ENCODE assay signal across 24 cellular contexts in genomic region chr3:172294238-172294806, GRCh38.
DNase-seq lines count a peak whose midpoint lies in the region; ATAC-seq, FAIRE-seq and TF ChIP-seq lines count a peak whose summit lies in the region.
"Had no signal": no experiment of that assay in that cellular context is flagged by ENCODE, and none has a peak within 500 bp of the region (broad histone marks: within the 10 kb centered on the region; RNA-seq: fewer than 3 reads in every experiment).

No MANE protein-coding gene starts in this region.

- no peak overlapping the region for H3K4me3 Mint-ChIP-seq in WTC11
- H3K4me3 Mint-ChIP-seq: activated naive CD4-positive, alpha-beta T cell treated with anti-CD3 and anti-CD28 coated beads for 36 hours; activated T-cell treated with anti-CD3 and anti-CD28 coated beads, Interleukin-2, amount 50 U/mL, for 24 hours; CD8-positive, alpha-beta T cell; T-helper 17 cell had no signal

- H4K91ac ChIP-seq in trophoblast cell (ENCODE audit: low read depth, low read length): peak overlapping the region; percentile 11

- no peak for ATAC-seq in WTC11
- no peak for ATAC-seq in GM18502 (IDR thresholded peaks at IDR 0.05; ENCODE audit: poor library complexity, unreplicated experiment)
- ATAC-seq: CD8-positive, alpha-beta T cell; PC-3; T-helper 17 cell had no signal

- no peak overlapping the region for H3K4me3 ChIP-seq in trophoblast cell (ENCODE audit: low read depth, low read length)
- H3K4me3 ChIP-seq: cardiac muscle cell, SJCRH30, thoracic aorta had no signal

- TF ChIP-seq CTCF in WTC11 (IDR thresholded peaks at IDR 0.05) (no peak), D721Med (IDR thresholded peaks at IDR 0.05; ENCODE audit: insufficient read depth, missing control alignments) (no peak)

- H3K18ac ChIP-seq in trophoblast cell (ENCODE audit: low read length): no peak overlapping the region

- H3K9ac ChIP-seq in trophoblast cell (ENCODE audit: low read length): no peak overlapping the region

- H4K12ac ChIP-seq in trophoblast cell (ENCODE audit: low read depth, low read length): no peak overlapping the region

- DNase-seq in GM12891 (ENCODE audit: insufficient read length, low spot score) (no peak), NOMO-1 treated with dmso at 0.1 percent for 144 hours (lab: John Stamatoyannopoulos, UW; ENCODE audit: unreplicated experiment) (peak; percentile 58), WTC11 (ENCODE audit: low spot score) (no peak), trophoblast cell (no peak), D721Med (ENCODE audit: insufficient read length, low spot score) (no peak), AG08395 (ENCODE audit: low spot score) (no peak)
- DNase-seq in activated naive CD4-positive, alpha-beta T cell (lab: John Stamatoyannopoulos, UW): no peak
- DNase-seq: activated CD4-positive, CD25-positive, alpha-beta regulatory T cell treated with anti-CD3 and anti-CD28 coated beads, Interleukin-2, amount 50 U/mL, for 72 hours; activated naive CD4-positive, alpha-beta T cell treated with anti-CD3 and anti-CD28 coated beads for 36 hours; activated T-cell treated with anti-CD3 and anti-CD28 coated beads, Interleukin-2, amount 50 U/mL, for 24 hours; amygdala; CD8-positive, alpha-beta T cell; dermis blood vessel endothelial cell; DMS79; HCEC 1CT; NCI-H1436 treated with DMSO at 0.1 percent for 48 hours; NCI-H526; nucleus accumbens; PC-3; SJCRH30; T-helper 17 cell had no signal

- H3K14ac ChIP-seq in trophoblast cell (ENCODE audit: low read length): no peak overlapping the region

- FAIRE-seq in GM12891 (lab: Jason Lieb, UNC) (no peak), D721Med (lab: Jason Lieb, UNC) (no peak)

- H3K9me3 Mint-ChIP-seq in WTC11: no peaks in the 10 kb centered on the region
- H3K9me3 Mint-ChIP-seq: activated naive CD4-positive, alpha-beta T cell treated with anti-CD3 and anti-CD28 coated beads for 36 hours; activated T-cell treated with anti-CD3 and anti-CD28 coated beads, Interleukin-2, amount 50 U/mL, for 24 hours; CD8-positive, alpha-beta T cell had no signal

- peak overlapping the region; percentile 7 for H3K27ac Mint-ChIP-seq in WTC11
- H3K27ac Mint-ChIP-seq: activated naive CD4-positive, alpha-beta T cell treated with anti-CD3 and anti-CD28 coated beads for 36 hours; activated T-cell treated with anti-CD3 and anti-CD28 coated beads, Interleukin-2, amount 50 U/mL, for 24 hours; CD8-positive, alpha-beta T cell; T-helper 17 cell had no signal

- H3K79me2 ChIP-seq in trophoblast cell (ENCODE audit: control insufficient read depth, insufficient read depth, low read length, poor library complexity): no peaks in the 10 kb centered on the region

- peaks cover 3 to 8% of the 10 kb centered on the region in 2 experiments for H3K4me1 ChIP-seq in trophoblast cell (ENCODE audit: control insufficient read depth in 1 of 2, insufficient read depth in 2 of 2, low read length in 2 of 2)
- H3K4me1 ChIP-seq: SJCRH30 had no signal

- H2AK5ac ChIP-seq in trophoblast cell (ENCODE audit: low read length): no peak overlapping the region

- no peak overlapping the region for H3K4ac ChIP-seq in trophoblast cell (ENCODE audit: low read depth, low read length)

- peaks cover 44% of the 10 kb centered on the region for H3K36me3 Mint-ChIP-seq in WTC11

- H3K36me3 ChIP-seq in trophoblast cell (ENCODE audit: control insufficient read depth in 1 of 2, insufficient read depth in 2 of 2, low read length in 2 of 2): peaks cover 5 to 11% of the 10 kb centered on the region in 2 experiments

- H3K4me1 Mint-ChIP-seq in WTC11: peaks cover 24% of the 10 kb centered on the region

- H3K23ac ChIP-seq in trophoblast cell (ENCODE audit: low read length): no peak overlapping the region

- peaks cover 2% of the 10 kb centered on the region for H3K79me1 ChIP-seq in trophoblast cell (ENCODE audit: low read length)

- H3K9me3 ChIP-seq in trophoblast cell (ENCODE audit: insufficient read depth, low read depth, low read length): no peaks in the 10 kb centered on the region
- H3K9me3 ChIP-seq: SJCRH30, thoracic aorta had no signal

- H2AFZ ChIP-seq in trophoblast cell (ENCODE audit: insufficient read depth, low read length, poor library complexity): no peak overlapping the region

- H2BK12ac ChIP-seq in trophoblast cell (ENCODE audit: low read length): no peak overlapping the region

- CTCF ChIA-PET in WTC11 (lab: Charles Lee): interaction anchor here (0.9 kb wide), 1 partner anchor 38 kb away, joined by 3 read pairs; no protein-coding TSS in a partner anchor

- no CpG with 5 or more reads among the region's 6 CpGs for WGBS in trophoblast cell (ENCODE audit: extremely low coverage, insufficient coverage, insufficient read length)

- H3K4me2 ChIP-seq in trophoblast cell (ENCODE audit: low read length): no peak overlapping the region

- H3K27ac ChIP-seq in trophoblast cell (ENCODE audit: low read depth, low read length): no peak overlapping the region
- H3K27ac ChIP-seq: cardiac muscle cell, SJCRH30, thoracic aorta had no signal

- H3K27me3 Mint-ChIP-seq in WTC11 (ENCODE audit: low read depth): no peaks in the 10 kb centered on the region
- H3K27me3 Mint-ChIP-seq: activated T-cell treated with anti-CD3 and anti-CD28 coated beads, Interleukin-2, amount 50 U/mL, for 24 hours; T-helper 17 cell had no signal

- no peak for TF ChIP-seq POLR2A in GM12891 (IDR thresholded peaks at IDR 0.05; ENCODE audit: low read depth, low read length)

- POLR2A ChIA-PET in WTC11 (lab: Charles Lee): no interaction called here

- no peak overlapping the region for H2BK120ac ChIP-seq in trophoblast cell (ENCODE audit: insufficient read depth, low read length, poor library complexity)

- H2BK5ac ChIP-seq in trophoblast cell (ENCODE audit: low read depth, low read length, poor library complexity): no peak overlapping the region

- H4K8ac ChIP-seq in trophoblast cell (ENCODE audit: low read depth, low read length): no peak overlapping the region

- H3K27me3 ChIP-seq in trophoblast cell (ENCODE audit: insufficient read depth, low read length): no peaks in the 10 kb centered on the region
- H3K27me3 ChIP-seq: cardiac muscle cell, SJCRH30 had no signal

TF ChIP-seq in GM12891, 5 proteins besides CTCF, POLR2A, EP300 and RAD21:
- no peak for TF ChIP-seq TAF1 (IDR thresholded peaks at IDR 0.05; ENCODE audit: low read depth, low read length)
- peak; percentile 28; the same call in 1 of the 2 replicates for TF ChIP-seq SPI1 (IDR thresholded peaks at IDR 0.05; ENCODE audit: low read depth, low read length)

TF ChIP-seq in WTC11, 78 proteins besides CTCF, POLR2A, EP300 and RAD21:
- TF ChIP-seq USF2 (CRISPR knock-in tag; IDR thresholded peaks at IDR 0.05) (no peak), FOXK1 (CRISPR knock-in tag; IDR thresholded peaks at IDR 0.05) (no peak), OVOL2 (CRISPR knock-in tag; IDR thresholded peaks at IDR 0.05; ENCODE audit: borderline replicate concordance) (no peak)
TF ChIP-seq in WTC11: peak in this region for 0.
